In the genomic region with DNA sequence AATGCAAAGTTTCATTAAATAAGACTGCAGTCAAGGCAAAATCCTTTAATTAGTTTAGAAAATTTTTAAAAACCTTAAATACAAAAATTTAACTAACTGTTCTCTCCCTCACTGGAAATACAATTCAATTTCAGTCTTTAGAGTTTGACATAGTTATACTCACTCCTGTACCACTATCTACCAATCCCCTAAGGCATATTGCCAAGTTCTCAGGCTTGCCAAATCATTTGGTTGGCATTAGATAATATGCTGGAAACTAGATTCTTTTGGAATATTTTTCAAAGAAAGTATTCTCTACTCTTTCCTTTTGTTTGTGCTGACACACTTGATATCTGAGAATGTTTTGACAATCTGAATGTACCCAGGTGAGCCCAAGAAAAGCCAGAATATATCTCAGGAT, we compare ENCODE assay signal across 24 cellular contexts.
A peak's percentile ranks its signal among the peaks of the same experiment; 100 is the strongest.
DNase-seq lines count a peak whose midpoint lies in the region; TF ChIP-seq lines count a peak whose summit lies in the region.
"Had no signal": no experiment of that assay in that cellular context is flagged by ENCODE, and none has a peak within 500 bp of the region (broad histone marks: within the 10 kb centered on the region; RNA-seq: fewer than 3 reads in every experiment).

No MANE protein-coding gene starts in this region.

- no peaks in the 10 kb centered on the region for H3K27me3 ChIP-seq in thyroid gland
- H3K27me3 ChIP-seq: esophagus squamous epithelium, neural progenitor cell, sigmoid colon had no signal

- no peak overlapping the region for H3K4me3 ChIP-seq in fibroblast of pulmonary artery (replicated peaks; ENCODE audit: low read depth, low read length)
- no peak overlapping the region for H3K4me3 ChIP-seq in thyroid gland (replicated peaks in 1 of 3)
- H3K4me3 ChIP-seq: esophagus squamous epithelium, GM23338, neural progenitor cell, prostate gland, sigmoid colon had no signal

- DNase-seq in DMS 273 (lab: John Stamatoyannopoulos, UW; ENCODE audit: unreplicated experiment) (peak; percentile 1), DMS 273 treated with DMSO at 0.1 percent for 48 hours (lab: John Stamatoyannopoulos, UW) (no peak), amniotic epithelial cell (ENCODE audit: low read depth) (peak; percentile 55), fibroblast of pulmonary artery (ENCODE audit: low read depth) (peak; percentile 39), thyroid gland (peak; percentile 32 to 48), GM10266 (ENCODE audit: extremely low spot score) (no peak), NCI-H748 (lab: John Stamatoyannopoulos, UW; ENCODE audit: unreplicated experiment) (no peak), hippocampal formation (lab: John Stamatoyannopoulos, UW) (no peak)
- DNase-seq: activated CD4-positive, alpha-beta T cell treated with anti-CD3 and anti-CD28 coated beads for 36 hours; activated CD8-positive, alpha-beta T cell treated with anti-CD3 and anti-CD28 coated beads, Interleukin-2, amount 10 ng/mL, durations not matched to agents 7 days and 5 days; caudate nucleus; DMS79 treated with DMSO at 0.1 percent for 48 hours; esophagus squamous epithelium; Kasumi-1; mesenchymal stem cell; NCI-H146; sigmoid colon; stimulated activated CD4-positive, alpha-beta T cell treated with anti-CD3 and anti-CD28 coated beads, Interleukin-4, amount 100 ng/mL, for 24 hours; T-helper 9 cell had no signal

- intact Hi-C loops in thyroid gland (cut with DNase I): loop anchor here (10.0 kb wide), 1 partner anchor 76 kb away; a partner anchor contains a TSS

- TF ChIP-seq CTCF in fibroblast of pulmonary artery (IDR thresholded peaks at IDR 0.05; ENCODE audit: low read length, missing control alignments) (no peak), thyroid gland (IDR thresholded peaks at IDR 0.05) (no peak), GM10266 (IDR thresholded peaks at IDR 0.05; ENCODE audit: control insufficient read depth, insufficient read depth, low read depth, missing control alignments) (no peak)

- H3K36me3 ChIP-seq in thyroid gland: no peaks in the 10 kb centered on the region
- H3K36me3 ChIP-seq: prostate gland, sigmoid colon had no signal

- H3K27ac ChIP-seq in thyroid gland: peak overlapping the region in 1 of 3 donors; percentile 34
- H3K27ac ChIP-seq: 22Rv1, esophagus squamous epithelium, neural progenitor cell, prostate gland, sigmoid colon, VCaP had no signal

- H3K4me1 ChIP-seq in thyroid gland: peaks cover 8 to 10% of the 10 kb centered on the region in 2 donors
- H3K4me1 ChIP-seq: esophagus squamous epithelium, neural progenitor cell, prostate gland, sigmoid colon had no signal

- no peaks in the 10 kb centered on the region for H3K9me3 ChIP-seq in thyroid gland
- H3K9me3 ChIP-seq: esophagus squamous epithelium, prostate gland, sigmoid colon had no signal

- no peak for TF ChIP-seq POLR2A in thyroid gland (IDR thresholded peaks at IDR 0.05)

Comparison
In these comparisons a context has a peak if more than half of its experiments do, and no peak if none do; other contexts are left out.
1. DNase-seq: peak in DMS 273 (single experiment), amniotic epithelial cell (single experiment), fibroblast of pulmonary artery (single experiment) and thyroid gland (2 of 2); none in DMS 273 treated with DMSO at 0.1 percent for 48 hours (single experiment), GM10266 (single experiment), NCI-H748 (single experiment) and hippocampal formation (0 of 2).